35 cellular contexts compared by ENCODE assay signal in the genomic region with DNA sequence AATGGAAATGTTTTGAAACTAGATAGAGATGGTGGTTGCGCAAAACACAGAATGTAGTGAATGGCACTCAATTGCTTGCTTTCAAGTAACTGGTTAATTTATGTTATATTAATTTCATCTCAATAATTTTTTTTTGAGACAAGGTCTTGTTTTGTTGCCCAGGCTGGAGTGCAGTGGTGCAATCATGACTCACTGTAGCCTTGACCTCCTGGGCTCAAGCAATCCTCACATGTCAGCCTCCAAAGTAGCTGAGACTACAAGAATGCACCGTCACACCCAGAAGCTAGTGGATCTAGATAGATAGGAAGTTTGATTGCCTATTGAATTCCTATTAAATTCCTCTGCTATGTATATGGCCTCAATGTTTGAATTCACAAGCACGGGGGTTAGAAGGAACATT. TPM values are rescaled to one million over a fixed set of nuclear protein-coding genes. Genes with fewer than 3 reads are reported as not detected.
"Had no signal": no experiment of that assay in that cellular context is flagged by ENCODE, and none has a peak within 500 bp of the region (broad histone marks: within the 10 kb centered on the region; RNA-seq: fewer than 3 reads in every experiment).

No MANE protein-coding gene starts in this region.

- DNase-seq: hypothalamus; immature natural killer cell; islet precursor cell; left ventricle myocardium inferior; mesendoderm; naive B cell; natural killer cell; nephron progenitor cell; occipital lobe; ovary; small intestine; spleen; stimulated activated CD4-positive, alpha-beta T cell treated with anti-CD3 and anti-CD28 coated beads, Interleukin-4, amount 100 ng/mL, for 24 hours; stimulated activated naive CD4-positive, alpha-beta T cell; upper lobe of left lung had no signal

- H3K27ac ChIP-seq: left ventricle myocardium inferior, neural progenitor cell, neutrophil, ovary, right atrium auricular region, spleen, suprapubic skin, tibial nerve, upper lobe of left lung, vagina had no signal

- H3K4me1 ChIP-seq: left ventricle myocardium inferior, neural progenitor cell, right atrium auricular region, suprapubic skin, upper lobe of left lung, vagina had no signal

- H3K9ac ChIP-seq: neural progenitor cell had no signal

- H3K4me3 Mint-ChIP-seq: immature natural killer cell; mesothelial cell of epicardium; naive B cell; natural killer cell; nephron progenitor cell; neural progenitor cell; stimulated activated effector memory CD8-positive, alpha-beta T cell treated with anti-CD3 and anti-CD28 coated beads, Interleukin-12 subunit alpha, Interleukin-12 subunit beta, amount 100 ng/mL, for 72 hours; stimulated activated naive CD8-positive, alpha-beta T cell treated with anti-CD3 and anti-CD28 coated beads, Interleukin-15, Interleukin-2, amounts not matched to agents 100 ng/mL and 50 ng/mL, for 24 hours had no signal

- H3K27ac Mint-ChIP-seq: immature natural killer cell; mesothelial cell of epicardium; natural killer cell; nephron progenitor cell; neural progenitor cell; progenitor cell of endocrine pancreas; stimulated activated effector memory CD8-positive, alpha-beta T cell treated with anti-CD3 and anti-CD28 coated beads, Interleukin-12 subunit alpha, Interleukin-12 subunit beta, amount 100 ng/mL, for 72 hours; stimulated activated naive CD8-positive, alpha-beta T cell treated with anti-CD3 and anti-CD28 coated beads, Interleukin-15, Interleukin-2, amounts not matched to agents 100 ng/mL and 50 ng/mL, for 24 hours had no signal

- H3K27me3 ChIP-seq: neural progenitor cell, ovary, right atrium auricular region, spleen, suprapubic skin, tibial nerve, upper lobe of left lung, vagina had no signal

- H3K4me2 ChIP-seq: neural progenitor cell had no signal

- ATAC-seq: natural killer cell; sciatic nerve; stimulated activated effector memory CD8-positive, alpha-beta T cell treated with anti-CD3 and anti-CD28 coated beads, Interleukin-12 subunit alpha, Interleukin-12 subunit beta, amount 100 ng/mL, for 72 hours had no signal

- FAIRE-seq: small intestine had no signal

- H3K4me1 Mint-ChIP-seq: immature natural killer cell, mesothelial cell of epicardium, natural killer cell, nephron progenitor cell, neural progenitor cell had no signal

- H2AFZ ChIP-seq: neural progenitor cell had no signal

- H3K4me3 ChIP-seq: left ventricle myocardium inferior, lung, neural progenitor cell, ovary, right atrium auricular region, spleen, suprapubic skin, tibial nerve, upper lobe of left lung, vagina had no signal

- H3K9me3 ChIP-seq: left ventricle myocardium inferior, neutrophil, ovary, right atrium auricular region, spleen, suprapubic skin, tibial nerve, upper lobe of left lung, vagina had no signal

- H3K36me3 Mint-ChIP-seq: immature natural killer cell; mesothelial cell of epicardium; naive B cell; natural killer cell; neural progenitor cell; stimulated activated effector memory CD8-positive, alpha-beta T cell treated with anti-CD3 and anti-CD28 coated beads, Interleukin-12 subunit alpha, Interleukin-12 subunit beta, amount 100 ng/mL, for 72 hours had no signal

- H3K36me3 ChIP-seq: left ventricle myocardium inferior, neural progenitor cell, neutrophil, ovary, right atrium auricular region, spleen, suprapubic skin, tibial nerve, upper lobe of left lung, vagina had no signal

- H3K27me3 Mint-ChIP-seq: progenitor cell of endocrine pancreas had no signal

- H3K9me3 Mint-ChIP-seq: immature natural killer cell; naive B cell; natural killer cell; neural progenitor cell; stimulated activated effector memory CD8-positive, alpha-beta T cell treated with anti-CD3 and anti-CD28 coated beads, Interleukin-12 subunit alpha, Interleukin-12 subunit beta, amount 100 ng/mL, for 72 hours; stimulated activated naive CD8-positive, alpha-beta T cell treated with anti-CD3 and anti-CD28 coated beads, Interleukin-15, Interleukin-2, amounts not matched to agents 100 ng/mL and 50 ng/mL, for 24 hours had no signal

RNA-seq across cellular contexts. Expression of gene ADGRE2, which starts 26.4 kb away (rescaled TPM):
- total RNA-seq: mesothelial cell of epicardium, progenitor cell of endocrine pancreas, pulmonary artery endothelial cell had no signal

RNA-seq across cellular contexts. Expression of gene OR7A5, which starts 30.2 kb away (rescaled TPM):
- total RNA-seq: kidney epithelial cell, left ventricle myocardium inferior, lung, mesothelial cell of epicardium, natural killer cell, occipital lobe, progenitor cell of endocrine pancreas, pulmonary artery endothelial cell, renal cortical epithelial cell, right atrium auricular region, spleen, subcutaneous adipose tissue, upper lobe of left lung, urinary bladder had no signal
- polyA plus RNA-seq: immature natural killer cell, lung, ovary, small intestine, spleen, urinary bladder had no signal

RNA-seq across cellular contexts. Expression of gene OR7C1, which starts 30.2 kb away (rescaled TPM):
- total RNA-seq: kidney epithelial cell, left ventricle myocardium inferior, lung, mesothelial cell of epicardium, mononuclear cell, natural killer cell, occipital lobe, progenitor cell of endocrine pancreas, pulmonary artery endothelial cell, renal cortical epithelial cell, right atrium auricular region, spleen, subcutaneous adipose tissue, upper lobe of left lung, urinary bladder had no signal
- polyA plus RNA-seq: immature natural killer cell, small intestine had no signal

RNA-seq across cellular contexts. Expression of gene OR7A10, which starts 44.0 kb away (rescaled TPM):
- total RNA-seq: kidney epithelial cell, left ventricle myocardium inferior, lower leg skin, lung, mesothelial cell of epicardium, mononuclear cell, natural killer cell, occipital lobe, ovary, progenitor cell of endocrine pancreas, pulmonary artery endothelial cell, renal cortical epithelial cell, right atrium auricular region, sciatic nerve, spleen, subcutaneous adipose tissue, suprapubic skin, tibial nerve, upper lobe of left lung, urinary bladder, vagina had no signal
- polyA plus RNA-seq: immature natural killer cell, lung, ovary, small intestine, spleen, thymus, urinary bladder had no signal
